25 cellular contexts compared by ENCODE assay signal in genomic region chr11:58609723-58610122, GRCh38. TPM values are rescaled to one million over a fixed set of nuclear protein-coding genes. Genes with fewer than 3 reads are reported as not detected.
A peak's percentile ranks its signal among the peaks of the same experiment; 100 is the strongest.
DNase-seq lines count a peak whose midpoint lies in the region; ATAC-seq, FAIRE-seq and TF ChIP-seq lines count a peak whose summit lies in the region.
"Had no signal": no experiment of that assay in that cellular context is flagged by ENCODE, and none has a peak within 500 bp of the region (broad histone marks: within the 10 kb centered on the region; RNA-seq: fewer than 3 reads in every experiment).

No MANE protein-coding gene starts in this region.

- no TSS peak for BruUV-seq in HepG2 (replicated peaks; lab: Mats Ljungman, UMichigan)

- 97% methylated on average over 8 of the region's 8 CpGs for WGBS in HepG2 (ENCODE audit: low lambda C conversion rate)
- WGBS in adrenal gland, 4 donors = 78 to 95% (median 86%) methylated on average over 8 of the region's 8 CpGs

- DNase-seq in Kasumi-1 (lab: John Stamatoyannopoulos, UW) (peak; percentile 72 to 76), UCSD-AML1 (lab: John Stamatoyannopoulos, UW; ENCODE audit: unreplicated experiment) (peak; percentile 13), pons (ENCODE audit: low spot score) (peak; percentile 19), HepG2 (ENCODE audit: low spot score) (no peak), adrenal gland (no peak), dorsolateral prefrontal cortex (no peak)
- no peak for DNase-seq in activated naive CD4-positive, alpha-beta T cell treated with anti-CD3 and anti-CD28 coated beads, Interleukin-2, amount 50 U/mL, for 16 hours
- DNase-seq: activated CD4-positive, alpha-beta T cell treated with anti-CD3 and anti-CD28 coated beads for 48 hours; activated CD8-positive, alpha-beta memory T cell treated with anti-CD3 and anti-CD28 coated beads for 24 hours; activated T-cell treated with anti-CD3 and anti-CD28 coated beads, Interleukin-2, amount 50 U/mL, for 24 hours; DMS79 treated with DMSO at 0.1 percent for 48 hours; Karpas-422; left lung; NCI-H1092; NCI-H187; NCI-H526 treated with DMSO at 0.1 percent for 48 hours; SK-N-SH; stimulated activated naive CD8-positive, alpha-beta T cell treated with anti-CD3 and anti-CD28 coated beads, Interleukin-15, amount 100 ng/mL, for 72 hours; T-helper 17 cell had no signal

- H3K79me2 ChIP-seq in HepG2 (ENCODE audit: insufficient read depth, low read length) = peaks cover 49% of the 10 kb centered on the region

- TF ChIP-seq CTCF in HepG2 (CRISPR knock-in tag; IDR thresholded peaks at IDR 0.05) = no peak
- TF ChIP-seq CTCF in adrenal gland (IDR thresholded peaks at IDR 0.05) = no peak
- TF ChIP-seq CTCF in dorsolateral prefrontal cortex (IDR thresholded peaks at IDR 0.05 in 54 of 56, conservative IDR thresholded peaks at IDR 0.05 in 2 of 56; ENCODE audit: low read depth in 1 of 56, partially characterized antibody in 56 of 56) = no peak

- H3K9me3 ChIP-seq in HepG2 (ENCODE audit: low read length) (no peaks in the 10 kb centered on the region), adrenal gland (replicated peaks in 1 of 3) (no peaks in the 10 kb centered on the region)
- H3K9me3 ChIP-seq: HAP-1, left lung, SK-N-SH, vagina had no signal

- H3K4me2 ChIP-seq in HepG2 (ENCODE audit: low read depth, low read length) = no peak overlapping the region
- H3K4me2 ChIP-seq: SK-N-SH had no signal

- in situ Hi-C loops in HepG2 (cut with HindIII; ENCODE audit: extremely low pct_ligation_motif_present, low pct_unique_long_range_greater_than_20kb) = no loop called here

- no peak overlapping the region for H3K27ac ChIP-seq in HepG2 (ENCODE audit: extremely low read length, insufficient read depth, low read length)
- no peak overlapping the region for H3K27ac ChIP-seq in adrenal gland
- H3K27ac ChIP-seq in dorsolateral prefrontal cortex = peak overlapping the region in 1 of 59 donors; percentile 9
- H3K27ac ChIP-seq: C4-2B, left lung, vagina, VCaP had no signal

- H3K36me3 ChIP-seq in HepG2 (replicated peaks in 1 of 2; ENCODE audit: control insufficient read depth in 1 of 2, insufficient read depth in 2 of 2, low read length in 2 of 2) = peaks cover 12 to 49% of the 10 kb centered on the region in 2 experiments
- H3K36me3 ChIP-seq in adrenal gland (replicated peaks in 1 of 2) = peaks cover 0 to 49% of the 10 kb centered on the region in 2 donors

- ATAC-seq in GM19351 (IDR thresholded peaks at IDR 0.05; ENCODE audit: unreplicated experiment) = peak; percentile 46
- no peak for ATAC-seq in HepG2
- ATAC-seq: left lung; stimulated activated naive CD8-positive, alpha-beta T cell treated with anti-CD3 and anti-CD28 coated beads, Interleukin-15, amount 100 ng/mL, for 72 hours; T-helper 17 cell had no signal

- CTCF ChIA-PET in HepG2 (lab: Yijun Ruan, JAX; ENCODE audit: low intra/inter-chr PET ratio, low total read pairs) = no interaction called here

- no peak for FAIRE-seq in HepG2 (lab: Jason Lieb, UNC)
- FAIRE-seq: islet of Langerhans had no signal

- H3K9ac ChIP-seq in HepG2 (ENCODE audit: insufficient read depth, low read depth, low read length) = no peak overlapping the region
- H3K9ac ChIP-seq: SK-N-SH had no signal

- no peaks in the 10 kb centered on the region for H3K27me3 ChIP-seq in HepG2 (ENCODE audit: control insufficient read depth in 1 of 2, insufficient read depth in 2 of 2, low read length in 2 of 2)
- no peaks in the 10 kb centered on the region for H3K27me3 ChIP-seq in adrenal gland
- H3K27me3 ChIP-seq in dorsolateral prefrontal cortex = no peaks in the 10 kb centered on the region
- H3K27me3 ChIP-seq: left lung, vagina had no signal

- intact Hi-C loops in HepG2 (cut with micrococcal nuclease; ENCODE audit: unreplicated experiment) (no loop called here), adrenal gland (cut with DNase I) (no loop called here), dorsolateral prefrontal cortex (cut with DNase I) (no loop called here)

- TF ChIP-seq EP300 in HepG2 (IDR thresholded peaks at IDR 0.05; ENCODE audit: low read depth in 2 of 2, low read length in 2 of 2) (no peak), HepG2 (CRISPR knock-in tag; IDR thresholded peaks at IDR 0.05; ENCODE audit: borderline replicate concordance) (no peak)

- H4K20me1 ChIP-seq in HepG2 (ENCODE audit: insufficient read depth, low read length) = peaks cover 2% of the 10 kb centered on the region; the same call in 1 of the 2 replicates

- H3K4me1 ChIP-seq in HepG2 (ENCODE audit: insufficient read depth, low read length) (peaks cover 22% of the 10 kb centered on the region), adrenal gland (replicated peaks in 1 of 2) (peaks cover 4 to 26% of the 10 kb centered on the region in 2 donors)
- H3K4me1 ChIP-seq: HAP-1 had no signal

- no peak overlapping the region for H2AFZ ChIP-seq in HepG2 (ENCODE audit: low read length)

- H3K4me3 ChIP-seq in HepG2 (replicated peaks in 1 of 3; ENCODE audit: insufficient read depth in 1 of 3, low read depth in 2 of 3, low read length in 3 of 3) = no peak overlapping the region
- H3K4me3 ChIP-seq in adrenal gland = no peak overlapping the region
- H3K4me3 ChIP-seq in dorsolateral prefrontal cortex = no peak overlapping the region
- H3K4me3 ChIP-seq: HAP-1, left lung, vagina had no signal

- POLR2A ChIA-PET in HepG2 (lab: Yijun Ruan, JAX) = no interaction called here

- TF ChIP-seq POLR2A in HepG2 (IDR thresholded peaks at IDR 0.05; ENCODE audit: insufficient read depth in 1 of 2, low read depth in 2 of 2, low read length in 2 of 2) (no peak), adrenal gland (IDR thresholded peaks at IDR 0.05) (no peak)

- no peak for TF ChIP-seq RAD21 in HepG2 (CRISPR knock-in tag; IDR thresholded peaks at IDR 0.05)

RNA-seq across cellular contexts. Expression of gene CNTF, which starts 12.7 kb away (rescaled TPM):
- total RNA-seq in HepG2 (2016; rRNA removed; fragmentation: Illumina TruSeq; extraction: Trizol) (1.5 and 2.3 TPM in 2 replicates), adrenal gland (1 to 10 TPM in 3 of 8 donors, under 1 TPM in 5; 0.39 to 3.0 (median 0.84) TPM), dorsolateral prefrontal cortex (100 to 1,000 TPM in 1 of 120 experiments, 1 to 10 TPM in 116, under 1 TPM in 2, not detected in 1; 0.87 to 298 (median 3.2) TPM)
- total RNA-seq in HepG2 (2016; cell fraction: cytosol; rRNA removed; fragmentation: Illumina TruSeq; extraction: Trizol; ENCODE audit: low read depth) = not detected in 2 replicates
- 1.2 and 3.0 TPM in 2 replicates for total RNA-seq in HepG2 (2016; cell fraction: insoluble cytoplasmic fraction; rRNA removed; fragmentation: Illumina TruSeq; extraction: Trizol)
- 0.59 and 0.71 TPM in 2 replicates for total RNA-seq in HepG2 (2016; cell fraction: membrane; rRNA removed; fragmentation: Illumina TruSeq; extraction: Trizol)
- 9.6 and 10.8 TPM in 2 replicates for total RNA-seq in HepG2 (2016; cell fraction: nucleus; rRNA removed; fragmentation: Illumina TruSeq; extraction: Trizol)
- polyA plus RNA-seq in HepG2 (2011; rRNA removed) (0.47 and 0.51 TPM in 2 replicates), adrenal gland (1 to 10 TPM in 1 of 3 donors, under 1 TPM in 2; 0.16 to 1.1 (median 0.24) TPM)
- polyA plus RNA-seq in HepG2 (2011; cell fraction: cytosol; rRNA removed) = 0.07 and 0.14 TPM in 2 replicates
- 2.1 and 2.4 TPM in 2 replicates for polyA plus RNA-seq in HepG2 (2011; cell fraction: nucleus; rRNA removed)
- 0.43 and 0.69 TPM in 2 replicates for polyA plus RNA-seq in HepG2 (2012)
- 0.10 and 0.24 TPM in 2 replicates for polyA plus RNA-seq in HepG2 (2016; cell fraction: cytosol; fragmentation: Illumina TruSeq; extraction: Trizol; ENCODE audit: low read depth)
- polyA plus RNA-seq in HepG2 (2016; cell fraction: insoluble cytoplasmic fraction; fragmentation: Illumina TruSeq; extraction: Trizol; ENCODE audit: low read depth) = 0.83 and 1.1 TPM in 2 replicates
- polyA plus RNA-seq in HepG2 (2016; cell fraction: membrane; fragmentation: Illumina TruSeq; extraction: Trizol; ENCODE audit: low read depth) = 0.34 and 0.45 TPM in 2 replicates
- polyA plus RNA-seq in HepG2 (2016; cell fraction: nucleus; fragmentation: Illumina TruSeq; extraction: Trizol; ENCODE audit: insufficient read depth, low read depth) = 4.5 and 5.7 TPM in 2 replicates
- polyA minus RNA-seq in HepG2 (2011; rRNA and poly(A)+ RNA removed; ENCODE audit: low replicate concordance) = 3.9 and 7.2 TPM in 2 replicates
- not detected in 2 replicates for polyA minus RNA-seq in HepG2 (2011; cell fraction: cytosol; rRNA and poly(A)+ RNA removed)
- 26.9 and 30.3 TPM in 2 replicates for polyA minus RNA-seq in HepG2 (2011; cell fraction: nucleus; rRNA and poly(A)+ RNA removed)
- total RNA-seq: vagina had no signal

RNA-seq across cellular contexts. Expression of gene ZFP91, which starts 30.9 kb away (rescaled TPM):
- total RNA-seq in HepG2 (2016; rRNA removed; fragmentation: Illumina TruSeq; extraction: Trizol) (38.6 and 48.5 TPM in 2 replicates), adrenal gland (10 to 100 TPM; 39.4 to 54.2 (median 49.5) TPM), dorsolateral prefrontal cortex (10 to 100 TPM; 41.4 to 67.0 (median 53.2) TPM)
- 4.6 and 4.8 TPM in 2 replicates for total RNA-seq in HepG2 (2016; cell fraction: cytosol; rRNA removed; fragmentation: Illumina TruSeq; extraction: Trizol; ENCODE audit: low read depth)
- 38.4 and 45.8 TPM in 2 replicates for total RNA-seq in HepG2 (2016; cell fraction: insoluble cytoplasmic fraction; rRNA removed; fragmentation: Illumina TruSeq; extraction: Trizol)
- 26.4 and 28.6 TPM in 2 replicates for total RNA-seq in HepG2 (2016; cell fraction: membrane; rRNA removed; fragmentation: Illumina TruSeq; extraction: Trizol)
- total RNA-seq in HepG2 (2016; cell fraction: nucleus; rRNA removed; fragmentation: Illumina TruSeq; extraction: Trizol) = 39.6 and 42.4 TPM in 2 replicates
- polyA plus RNA-seq in HepG2 (2011; rRNA removed) (10.9 and 13.5 TPM in 2 replicates), adrenal gland (10 to 100 TPM in 2 of 3 donors, 1 to 10 TPM in 1; 6.6 to 58.1 (median 13.8) TPM)
- 6.3 and 10.1 TPM in 2 replicates for polyA plus RNA-seq in HepG2 (2011; cell fraction: cytosol; rRNA removed)
- 9.4 and 11.5 TPM in 2 replicates for polyA plus RNA-seq in HepG2 (2011; cell fraction: nucleus; rRNA removed)
- 14.2 and 16.4 TPM in 2 replicates for polyA plus RNA-seq in HepG2 (2012)
- 2.6 and 2.8 TPM in 2 replicates for polyA plus RNA-seq in HepG2 (2016; cell fraction: cytosol; fragmentation: Illumina TruSeq; extraction: Trizol; ENCODE audit: low read depth)
- polyA plus RNA-seq in HepG2 (2016; cell fraction: insoluble cytoplasmic fraction; fragmentation: Illumina TruSeq; extraction: Trizol; ENCODE audit: low read depth) = 39.1 and 39.4 TPM in 2 replicates
- 12.9 and 14.8 TPM in 2 replicates for polyA plus RNA-seq in HepG2 (2016; cell fraction: membrane; fragmentation: Illumina TruSeq; extraction: Trizol; ENCODE audit: low read depth)
- polyA plus RNA-seq in HepG2 (2016; cell fraction: nucleus; fragmentation: Illumina TruSeq; extraction: Trizol; ENCODE audit: insufficient read depth, low read depth) = 42.3 and 45.0 TPM in 2 replicates
- 11.3 and 31.2 TPM in 2 replicates for polyA minus RNA-seq in HepG2 (2011; rRNA and poly(A)+ RNA removed; ENCODE audit: low replicate concordance)
- 12.8 and 13.7 TPM in 2 replicates for polyA minus RNA-seq in HepG2 (2011; cell fraction: cytosol; rRNA and poly(A)+ RNA removed)
- polyA minus RNA-seq in HepG2 (2011; cell fraction: nucleus; rRNA and poly(A)+ RNA removed) = 38.5 and 43.5 TPM in 2 replicates

RNA-seq across cellular contexts. Expression of gene LPXN, which starts 34.1 kb away (rescaled TPM):
- total RNA-seq in HepG2 (2016; rRNA removed; fragmentation: Illumina TruSeq; extraction: Trizol) (0.90 and 1.7 TPM in 2 replicates), adrenal gland (10 to 100 TPM in 4 of 8 donors, 1 to 10 TPM in 4; 3.1 to 15.1 (median 10.2) TPM), dorsolateral prefrontal cortex (10 to 100 TPM in 117 of 120 experiments, 1 to 10 TPM in 3; 8.8 to 21.0 (median 14.8) TPM)
- total RNA-seq in HepG2 (2016; cell fraction: cytosol; rRNA removed; fragmentation: Illumina TruSeq; extraction: Trizol; ENCODE audit: low read depth) = 0.81 and 0.88 TPM in 2 replicates
- 1.2 and 1.6 TPM in 2 replicates for total RNA-seq in HepG2 (2016; cell fraction: insoluble cytoplasmic fraction; rRNA removed; fragmentation: Illumina TruSeq; extraction: Trizol)
- total RNA-seq in HepG2 (2016; cell fraction: membrane; rRNA removed; fragmentation: Illumina TruSeq; extraction: Trizol) = 1.00 and 1.0 TPM in 2 replicates
- total RNA-seq in HepG2 (2016; cell fraction: nucleus; rRNA removed; fragmentation: Illumina TruSeq; extraction: Trizol) = 2.7 and 3.1 TPM in 2 replicates
- polyA plus RNA-seq in HepG2 (2011; rRNA removed) (3.5 and 4.5 TPM in 2 replicates), adrenal gland (10 to 100 TPM in 2 of 3 donors, 1 to 10 TPM in 1; 9.5 to 24.5 (median 11.3) TPM)
- polyA plus RNA-seq in HepG2 (2011; cell fraction: cytosol; rRNA removed) = 2.2 and 2.3 TPM in 2 replicates
- 8.0 and 10.5 TPM in 2 replicates for polyA plus RNA-seq in HepG2 (2011; cell fraction: nucleus; rRNA removed)
- polyA plus RNA-seq in HepG2 (2012) = 1.6 and 2.2 TPM in 2 replicates
- polyA plus RNA-seq in HepG2 (2016; cell fraction: cytosol; fragmentation: Illumina TruSeq; extraction: Trizol; ENCODE audit: low read depth) = 0.48 and 0.66 TPM in 2 replicates
- 1.7 TPM in 2 replicates for polyA plus RNA-seq in HepG2 (2016; cell fraction: insoluble cytoplasmic fraction; fragmentation: Illumina TruSeq; extraction: Trizol; ENCODE audit: low read depth)
- 1.1 and 1.2 TPM in 2 replicates for polyA plus RNA-seq in HepG2 (2016; cell fraction: membrane; fragmentation: Illumina TruSeq; extraction: Trizol; ENCODE audit: low read depth)
- 5.5 and 6.2 TPM in 2 replicates for polyA plus RNA-seq in HepG2 (2016; cell fraction: nucleus; fragmentation: Illumina TruSeq; extraction: Trizol; ENCODE audit: insufficient read depth, low read depth)
- 3.6 and 4.9 TPM in 2 replicates for polyA minus RNA-seq in HepG2 (2011; rRNA and poly(A)+ RNA removed; ENCODE audit: low replicate concordance)
- polyA minus RNA-seq in HepG2 (2011; cell fraction: cytosol; rRNA and poly(A)+ RNA removed) = 0.79 and 1.2 TPM in 2 replicates
- polyA minus RNA-seq in HepG2 (2011; cell fraction: nucleus; rRNA and poly(A)+ RNA removed) = 5.9 and 9.4 TPM in 2 replicates

Comparison
In these comparisons a context has a peak if more than half of its experiments do, and no peak if none do; other contexts are left out.
1. DNase-seq: peak in Kasumi-1 (2 of 2), UCSD-AML1 (single experiment) and pons (single experiment); none in HepG2 (single experiment), adrenal gland (0 of 7), dorsolateral prefrontal cortex (0 of 10) and activated naive CD4-positive, alpha-beta T cell treated with anti-CD3 and anti-CD28 coated beads, Interleukin-2, amount 50 U/mL, for 16 hours (single experiment).